In genomic region chr2:96530474-96531357, GRCh38 we compare ENCODE assay signal across 13 cellular contexts. TPM values are rescaled to one million over a fixed set of nuclear protein-coding genes. Genes with fewer than 3 reads are reported as not detected.
DNase-seq lines count a peak whose midpoint lies in the region; ATAC-seq, FAIRE-seq and TF ChIP-seq lines count a peak whose summit lies in the region.
"Had no signal": no experiment of that assay in that cellular context is flagged by ENCODE, and none has a peak within 500 bp of the region (broad histone marks: within the 10 kb centered on the region; RNA-seq: fewer than 3 reads in every experiment).

No MANE protein-coding gene starts in this region.

- dilution Hi-C loops in mammary epithelial cell (cut with HindIII; ENCODE audit: low sequenced_read_pairs): loop anchor here (5.0 kb wide), 1 partner anchor 78 kb away; no protein-coding TSS in a partner anchor

- no peak overlapping the region for H3K4me3 ChIP-seq in breast epithelium
- no peak overlapping the region for H3K4me3 ChIP-seq in mammary epithelial cell (replicated peaks in 1 of 3; ENCODE audit: insufficient read depth in 1 of 3, low read depth in 2 of 3, low read length in 3 of 3)
- no peak overlapping the region for H3K4me3 ChIP-seq in mucosa of descending colon
- H3K4me3 ChIP-seq in urinary bladder (ENCODE audit: low read depth, low read length): no peak overlapping the region
- H3K4me3 ChIP-seq in lower leg skin (ENCODE audit: low read depth, poor library complexity, severe bottlenecking): no peak overlapping the region
- H3K4me3 ChIP-seq in pancreas: no peak overlapping the region

- H3K36me3 ChIP-seq in breast epithelium (no peaks in the 10 kb centered on the region), mammary epithelial cell (ENCODE audit: insufficient read depth, low read length) (no peaks in the 10 kb centered on the region), mucosa of descending colon (ENCODE audit: low read depth) (no peaks in the 10 kb centered on the region), urinary bladder (ENCODE audit: insufficient read depth) (no peaks in the 10 kb centered on the region), pancreas (no peaks in the 10 kb centered on the region)
- H3K36me3 ChIP-seq: neural progenitor cell had no signal

- no peaks in the 10 kb centered on the region for H3K9me3 Mint-ChIP-seq in activated T-helper 17 cell treated with anti-CD3 and anti-CD28 coated beads, Interleukin-2, amount 50 U/mL, for 72 hours
- H3K9me3 Mint-ChIP-seq: neural progenitor cell had no signal

- no peaks in the 10 kb centered on the region for H3K79me2 ChIP-seq in mammary epithelial cell (ENCODE audit: insufficient read depth, low read length)

- H3K27me3 Mint-ChIP-seq in activated T-helper 17 cell treated with anti-CD3 and anti-CD28 coated beads, Interleukin-2, amount 50 U/mL, for 72 hours: no peaks in the 10 kb centered on the region

- CTCF ChIA-PET in mammary epithelial cell (lab: Charles Lee; ENCODE audit: low non-redundant PET): no interaction called here

- no peak for TF ChIP-seq POLR2A in breast epithelium (IDR thresholded peaks at IDR 0.05)
- no peak for TF ChIP-seq POLR2A in lower leg skin (IDR thresholded peaks at IDR 0.05)

- H3K9ac ChIP-seq in mammary epithelial cell (ENCODE audit: insufficient read depth, low read length): no peak overlapping the region
- H3K9ac ChIP-seq: neural progenitor cell had no signal

- no TSS peak for BruUV-seq in mammary epithelial cell (replicated peaks; lab: Mats Ljungman, UMichigan)

- H3K9me3 ChIP-seq in breast epithelium (no peaks in the 10 kb centered on the region), mammary epithelial cell (replicated peaks; ENCODE audit: insufficient read depth, low read length) (no peaks in the 10 kb centered on the region), mucosa of descending colon (no peaks in the 10 kb centered on the region), pancreas (no peaks in the 10 kb centered on the region)

- no peak for DNase-seq in breast epithelium (ENCODE audit: low spot score in 2 of 2)
- DNase-seq in mammary epithelial cell: no peak
- peak in 2 of 3 donors; percentile 30 to 46 for DNase-seq in mucosa of descending colon
- DNase-seq in NCI-H2107 (lab: John Stamatoyannopoulos, UW): no peak
- no peak for DNase-seq in lower leg skin (ENCODE audit: low spot score in 2 of 2)
- DNase-seq in pancreas: no peak
- DNase-seq: activated gamma-delta T cell treated with Interleukin-2 at 50 U/mL for 16 hours, AML-193, NCI-H1417 had no signal

- no peaks in the 10 kb centered on the region for H3K36me3 Mint-ChIP-seq in activated T-helper 17 cell treated with anti-CD3 and anti-CD28 coated beads, Interleukin-2, amount 50 U/mL, for 72 hours (ENCODE audit: low read depth)
- H3K36me3 Mint-ChIP-seq: neural progenitor cell had no signal

- in situ Hi-C loops in mammary epithelial cell (cut with MboI; ENCODE audit: low sequenced_read_pairs in 2 of 2): no loop called here

- H3K4me3 Mint-ChIP-seq in activated T-helper 17 cell treated with anti-CD3 and anti-CD28 coated beads, Interleukin-2, amount 50 U/mL, for 72 hours: peak overlapping the region; percentile 85

- H3K4me1 ChIP-seq in breast epithelium (peaks cover 35 to 46% of the 10 kb centered on the region in 2 donors), mammary epithelial cell (ENCODE audit: insufficient read depth, low read length) (peaks cover 50% of the 10 kb centered on the region), mucosa of descending colon (ENCODE audit: low read depth) (peaks cover 35% of the 10 kb centered on the region), urinary bladder (ENCODE audit: insufficient read depth) (peaks cover 4% of the 10 kb centered on the region), pancreas (peaks cover 0 to 23% (median 3%) of the 10 kb centered on the region in 3 donors)

- TF ChIP-seq CTCF in breast epithelium (IDR thresholded peaks at IDR 0.05) (no peak), mammary epithelial cell (conservative IDR thresholded peaks at IDR 0.05 in 1 of 2, IDR thresholded peaks at IDR 0.05 in 1 of 2; ENCODE audit: extremely low read depth in 1 of 2, insufficient read depth in 1 of 2, low read depth in 1 of 2, low read length in 2 of 2) (no peak), mucosa of descending colon (IDR thresholded peaks at IDR 0.05) (no peak), lower leg skin (IDR thresholded peaks at IDR 0.05) (no peak), pancreas (IDR thresholded peaks at IDR 0.05) (no peak)

- peak; percentile 6 for ATAC-seq in activated T-helper 17 cell treated with anti-CD3 and anti-CD28 coated beads, Interleukin-2, amount 50 U/mL, for 72 hours (replicated peaks)
- ATAC-seq in mucosa of descending colon (no peak), pancreas (no peak)

- no peak overlapping the region for H3K4me2 ChIP-seq in mammary epithelial cell (ENCODE audit: insufficient read depth, low read depth, low read length)

- H3K27ac ChIP-seq in breast epithelium (peak overlapping the region; percentile 95 to 99), mammary epithelial cell (ENCODE audit: insufficient read depth, low read depth, low read length) (no peak overlapping the region), urinary bladder (ENCODE audit: low read depth) (peak overlapping the region; percentile 24), pancreas (no peak overlapping the region)
- H3K27ac ChIP-seq: HL-60, neural progenitor cell had no signal

- no peak overlapping the region for H2AFZ ChIP-seq in mammary epithelial cell (ENCODE audit: low read depth, low read length)

- peaks cover 61% of the 10 kb centered on the region for H3K4me1 Mint-ChIP-seq in activated T-helper 17 cell treated with anti-CD3 and anti-CD28 coated beads, Interleukin-2, amount 50 U/mL, for 72 hours

- intact Hi-C loops in breast epithelium (cut with DNase I; ENCODE audit: low total_unique reads): no loop called here
- intact Hi-C loops in mammary epithelial cell (cut with micrococcal nuclease): loop anchor here (10.0 kb wide), 1 partner anchor 386 kb away; the partner anchor contains the start of gene DUSP2
- intact Hi-C loops in mucosa of descending colon (cut with DNase I, micrococcal nuclease): no loop called here
- intact Hi-C loops in lower leg skin (cut with DNase I; ENCODE audit: low total_unique reads): no loop called here
- intact Hi-C loops in pancreas (cut with DNase I): no loop called here

- peak overlapping the region; percentile 96 for H3K27ac Mint-ChIP-seq in activated T-helper 17 cell treated with anti-CD3 and anti-CD28 coated beads, Interleukin-2, amount 50 U/mL, for 72 hours

- no peak for FAIRE-seq in pancreas (lab: Jason Lieb, UNC)

- no peaks in the 10 kb centered on the region for H3K27me3 ChIP-seq in breast epithelium
- H3K27me3 ChIP-seq in mammary epithelial cell (ENCODE audit: insufficient read depth, low read length): peaks cover 2% of the 10 kb centered on the region
- H3K27me3 ChIP-seq in pancreas: no peaks in the 10 kb centered on the region

- no peaks in the 10 kb centered on the region for H4K20me1 ChIP-seq in mammary epithelial cell (ENCODE audit: insufficient read depth, low read length)

- WGBS in mammary epithelial cell (ENCODE audit: low coverage, missing lambda C conversion rate): 89% methylated on average over 12 of the region's 16 CpGs
- WGBS in urinary bladder: 74% methylated on average over 16 of the region's 16 CpGs
- WGBS in lower leg skin, 2 donors: 78 to 85% methylated on average over 15 to 16 of the region's 16 CpGs
- 77 to 84% methylated on average over 16 of the region's 16 CpGs for WGBS in pancreas, 2 donors

RNA-seq across cellular contexts. Expression of gene ARID5A, which starts 5.8 kb away (rescaled TPM):
- total RNA-seq in breast epithelium (100 to 1,000 TPM in 1 of 3 donors, 10 to 100 TPM in 2; 18.9 to 132 (median 56.4) TPM), mammary epithelial cell (1 to 10 TPM; 6.6 to 8.3 TPM), mucosa of descending colon (10 to 100 TPM in 2 of 3 donors, 1 to 10 TPM in 1; 4.8 to 17.6 (median 10.3) TPM), urinary bladder (10.7 TPM), lower leg skin (10 to 100 TPM; 12.0 to 23.0 (median 19.7) TPM), pancreas (10 to 100 TPM in 1 of 6 donors, 1 to 10 TPM in 5; 3.3 to 12.0 (median 4.2) TPM)
- polyA plus RNA-seq in mammary epithelial cell (3.0 TPM), urinary bladder (50.8 TPM), pancreas (10 to 100 TPM; 13.7 to 20.7 TPM)
- 1.3 TPM for polyA minus RNA-seq in mammary epithelial cell
- total RNA-seq in activated T-helper 17 cell treated with anti-CD3 and anti-CD28 coated beads, Interleukin-2, amount 50 U/mL, for 72 hours: 100 to 1,000 TPM; 181 to 252 TPM

RNA-seq across cellular contexts. Expression of gene NEURL3, which starts 25.6 kb away (rescaled TPM):
- total RNA-seq in breast epithelium: 1 to 10 TPM in 2 of 3 donors, not detected in 1; 4.3 to 6.1 TPM
- total RNA-seq in mammary epithelial cell: not detected
- not detected for polyA plus RNA-seq in mammary epithelial cell
- polyA minus RNA-seq in mammary epithelial cell: not detected
- 1 to 10 TPM in 1 of 2 donors, under 1 TPM in 1; 0.91 to 3.4 TPM for total RNA-seq in activated T-helper 17 cell treated with anti-CD3 and anti-CD28 coated beads, Interleukin-2, amount 50 U/mL, for 72 hours
- 1 to 10 TPM; 2.1 to 5.2 (median 2.3) TPM for total RNA-seq in mucosa of descending colon
- total RNA-seq in urinary bladder: not detected
- polyA plus RNA-seq in urinary bladder: 0.04 TPM
- 1 to 10 TPM in 2 of 4 donors, under 1 TPM in 2; 0.57 to 3.0 (median 1.7) TPM for total RNA-seq in lower leg skin
- total RNA-seq in pancreas: 10 to 100 TPM in 5 of 6 donors, 1 to 10 TPM in 1; 8.6 to 30.4 (median 13.5) TPM
- 10 to 100 TPM; 32.4 to 73.5 TPM for polyA plus RNA-seq in pancreas

Comparison
In these comparisons a context has a peak if more than half of its experiments do, and no peak if none do; other contexts are left out.
1. H3K27ac ChIP-seq: peak in breast epithelium (2 of 2) and urinary bladder (single experiment); none in mammary epithelial cell (single experiment) and pancreas (0 of 4).
2. DNase-seq: peak in mucosa of descending colon (2 of 3); none in breast epithelium (0 of 2), mammary epithelial cell (single experiment), NCI-H2107 (single experiment), lower leg skin (0 of 2) and pancreas (0 of 6).